ENCODE assay signal across 16 cellular contexts in genomic region chr12:132286912-132287311, GRCh38. TPM values are rescaled to one million over a fixed set of nuclear protein-coding genes. Genes with fewer than 3 reads are reported as not detected.
DNase-seq lines count a peak whose midpoint lies in the region; TF ChIP-seq lines count a peak whose summit lies in the region.
"Had no signal": no experiment of that assay in that cellular context is flagged by ENCODE, and none has a peak within 500 bp of the region (broad histone marks: within the 10 kb centered on the region; RNA-seq: fewer than 3 reads in every experiment).

No MANE protein-coding gene starts in this region.

- no peak overlapping the region for H3K4me3 ChIP-seq in BLaER1 treated with 17β-estradiol and CSF1 and Interleukin-3, amounts not matched to agents 10 nM and 100 nM
- H3K4me3 ChIP-seq: smooth muscle cell had no signal

- H3K9ac ChIP-seq in BLaER1 treated with 17β-estradiol and CSF1 and Interleukin-3, amounts not matched to agents 10 nM and 100 nM, result no peak overlapping the region

- H3K9me3 ChIP-seq in BLaER1 treated with 17β-estradiol and CSF1 and Interleukin-3, amounts not matched to agents 10 nM and 100 nM (replicated peaks in 1 of 11), result peaks cover 0 to 14% (median 9%) of the 10 kb centered on the region in 11 experiments; a peak in 14 of 22 replicates

- H3K4me1 ChIP-seq in BLaER1 treated with 17β-estradiol and CSF1 and Interleukin-3, amounts not matched to agents 10 nM and 100 nM, result peaks cover 20 to 64% (median 54%) of the 10 kb centered on the region in 10 experiments

- H3K27ac ChIP-seq in BLaER1 treated with 17β-estradiol and CSF1 and Interleukin-3, amounts not matched to agents 10 nM and 100 nM, result no peak overlapping the region
- H3K27ac ChIP-seq: HL-60, VCaP had no signal

- DNase-seq in HT1080 (ENCODE audit: low read depth) (peak; percentile 57), SW 1271 (lab: John Stamatoyannopoulos, UW) (peak; percentile 27 to 47), iris pigment epithelial cell (ENCODE audit: low read depth) (peak; percentile 34), COLO829 (ENCODE audit: low spot score) (no peak), GDM1 (lab: John Stamatoyannopoulos, UW) (no peak), erythroblast (lab: John Stamatoyannopoulos, UW) (no peak)
- DNase-seq in activated CD4-positive, CD25-positive, alpha-beta regulatory T cell treated with anti-CD3 and anti-CD28 coated beads, Interleukin-2, amount 50 U/mL, for 72 hours, result no peak
- DNase-seq: activated gamma-delta T cell treated with Interleukin-2 at 50 U/mL for 16 hours; DMS 273 treated with DMSO at 0.1 percent for 48 hours; effector CD8-positive, alpha-beta T cell; MM.1S had no signal

- H3K4me2 ChIP-seq in BLaER1 treated with 17β-estradiol and CSF1 and Interleukin-3, amounts not matched to agents 10 nM and 100 nM, result peak overlapping the region in 9 of 11 experiments; percentile 8 to 98 (median 50); a peak in 8 of 22 replicates
- H3K4me2 ChIP-seq: smooth muscle cell had no signal

- peaks cover 0 to 15% (median 0%) of the 10 kb centered on the region in 11 experiments; a peak in 2 of 22 replicates for H4K20me1 ChIP-seq in BLaER1 treated with 17β-estradiol and CSF1 and Interleukin-3, amounts not matched to agents 10 nM and 100 nM

- peaks cover 30 to 40% (median 35%) of the 10 kb centered on the region in 11 experiments for H3K27me3 ChIP-seq in BLaER1 treated with 17β-estradiol and CSF1 and Interleukin-3, amounts not matched to agents 10 nM and 100 nM

- H3K36me3 ChIP-seq in BLaER1 treated with 17β-estradiol and CSF1 and Interleukin-3, amounts not matched to agents 10 nM and 100 nM, result no peaks in the 10 kb centered on the region

- no peak for TF ChIP-seq POLR2A in erythroblast (IDR thresholded peaks at IDR 0.05; ENCODE audit: low read length)

RNA-seq across cellular contexts. Expression of gene GALNT9, which starts 42.5 kb away (rescaled TPM):
- 0.30 TPM in 1 of 2 replicates, not detected in the other for total RNA-seq in HT1080 (2014; rRNA removed; shearing (Covaris generic))
- 0.03 TPM in 1 of 2 replicates, not detected in the other for polyA plus RNA-seq in HT1080 (2015; cell fraction: cytosol; rRNA removed)
- polyA plus RNA-seq in HT1080 (2015; cell fraction: nucleus; rRNA removed), result 0.14 TPM in 1 of 2 replicates, not detected in the other
- total RNA-seq: activated CD8-positive, alpha-beta memory T cell treated with anti-CD3 and anti-CD28 coated beads for 36 hours; smooth muscle cell had no signal

Comparison
In these comparisons a context has a peak if more than half of its experiments do, and no peak if none do; other contexts are left out.
1. DNase-seq: peak in HT1080 (single experiment), SW 1271 (2 of 2) and iris pigment epithelial cell (single experiment); none in COLO829 (single experiment), activated CD4-positive, CD25-positive, alpha-beta regulatory T cell treated with anti-CD3 and anti-CD28 coated beads, Interleukin-2, amount 50 U/mL, for 72 hours (single experiment), GDM1 (single experiment) and erythroblast (0 of 2).